In the genomic region with DNA sequence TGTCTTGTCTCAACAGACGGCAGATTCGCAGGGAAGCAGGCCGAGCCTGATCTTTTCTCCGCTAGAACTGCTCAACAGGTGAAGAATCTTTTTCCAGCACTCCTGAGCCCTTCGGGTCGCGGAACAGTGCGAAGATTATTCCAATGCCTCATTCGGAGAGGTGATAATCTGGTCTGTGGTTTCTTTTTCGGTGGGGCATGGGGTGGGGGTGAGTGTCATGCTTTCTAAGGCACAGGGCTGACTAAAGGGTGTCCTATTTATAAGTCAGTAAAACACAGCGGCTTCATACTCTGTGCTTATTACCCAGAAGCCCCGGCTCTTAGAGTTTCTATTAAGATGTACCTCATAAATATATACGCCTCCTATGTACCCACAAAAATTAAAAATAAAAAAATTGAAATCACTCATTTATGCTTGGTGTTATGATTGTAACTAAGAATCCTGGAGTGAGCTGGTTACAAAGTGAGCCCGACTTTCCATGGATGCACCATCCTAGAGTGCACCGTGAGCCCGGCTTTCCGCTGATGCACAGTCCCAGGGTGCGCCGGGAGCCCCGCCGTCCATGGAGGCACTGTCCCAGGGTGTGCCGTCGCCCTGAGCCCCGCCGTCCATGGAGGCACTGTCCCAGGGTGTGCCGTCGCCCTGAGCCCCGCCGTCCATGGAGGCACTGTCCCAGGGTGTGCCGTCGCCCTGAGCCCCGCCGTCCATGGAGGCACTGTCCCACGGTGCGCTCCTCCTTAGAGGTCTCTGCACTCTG, we compare ENCODE assay signal across 29 cellular contexts.
"Had no signal": no experiment of that assay in that cellular context is flagged by ENCODE, and none has a peak within 500 bp of the region (broad histone marks: within the 10 kb centered on the region; RNA-seq: fewer than 3 reads in every experiment).

No MANE protein-coding gene starts in this region.

- H3K4me3 ChIP-seq: pancreas, prostate gland, right lobe of liver, sigmoid colon, skin epidermis, smooth muscle cell, spleen, stomach, thoracic aorta, thyroid gland, tibial nerve, upper lobe of left lung, vagina had no signal

- ATAC-seq: naive thymus-derived CD8-positive, alpha-beta T cell; natural killer cell treated with Interleukin-12 subunit alpha and Interleukin-12 subunit beta and Interleukin-15 and Interleukin-18, amount 100 ng/mL, for 72 hours; pancreas; right cardiac atrium; right lobe of liver; stimulated activated effector memory CD8-positive, alpha-beta T cell treated with anti-CD3 and anti-CD28 coated beads, Interleukin-12 subunit alpha, Interleukin-12 subunit beta, amount 100 ng/mL, for 72 hours; stimulated activated naive B cell treated with anti-CD40 and anti-IgM and Interleukin-4, amounts not matched to agents 10 μg/mL and 1 μg/mL and 100 μg/mL, for 72 hours had no signal

- DNase-seq: naive thymus-derived CD8-positive, alpha-beta T cell; nephron progenitor cell; nucleus accumbens; pancreas; right cardiac atrium; right lobe of liver; sigmoid colon; spleen; stimulated activated CD4-positive, alpha-beta T cell treated with anti-CD3 and anti-CD28 coated beads, Interleukin-12 subunit alpha, Interleukin-12 subunit beta, amount 100 ng/mL, for 4 hours; stimulated activated CD4-positive, alpha-beta T cell treated with anti-CD3 and anti-CD28 coated beads, Interleukin-2, amount 100 ng/mL, for 24 hours; stimulated activated CD4-positive, alpha-beta T cell treated with anti-CD3 and anti-CD28 coated beads, Interleukin-2, amount 100 ng/mL, for 48 hours; stimulated activated CD4-positive, alpha-beta T cell treated with anti-CD3 and anti-CD28 coated beads, Interleukin-4, amount 100 ng/mL, for 24 hours; stimulated activated naive B cell treated with anti-CD40 and anti-IgM and Interleukin-4, amounts not matched to agents 10 μg/mL and 1 μg/mL and 100 μg/mL, for 72 hours; stimulated activated naive CD4-positive, alpha-beta T cell treated with Interleukin-2 at 50 U/mL for 16 hours; stomach; thyroid gland; trophoblast cell had no signal

- H3K9me3 ChIP-seq: neutrophil, pancreas, prostate gland, right lobe of liver, sigmoid colon, spleen, stomach, thoracic aorta, thyroid gland, tibial nerve, upper lobe of left lung, vagina had no signal

- H3K9me3 Mint-ChIP-seq: naive thymus-derived CD8-positive, alpha-beta T cell; natural killer cell treated with Interleukin-12 subunit alpha and Interleukin-12 subunit beta and Interleukin-15 and Interleukin-18, amount 100 ng/mL, for 72 hours; nephron progenitor cell; neural crest cell; stimulated activated effector memory CD8-positive, alpha-beta T cell treated with anti-CD3 and anti-CD28 coated beads, Interleukin-12 subunit alpha, Interleukin-12 subunit beta, amount 100 ng/mL, for 72 hours; stimulated activated naive B cell treated with anti-CD40 and anti-IgM and Interleukin-4, amounts not matched to agents 10 μg/mL and 1 μg/mL and 100 μg/mL, for 72 hours; stimulated activated naive CD8-positive, alpha-beta T cell treated with anti-CD3 and anti-CD28 coated beads, Interleukin-15, Interleukin-2, amounts not matched to agents 100 ng/mL and 50 ng/mL, for 24 hours had no signal

- H3K4me1 ChIP-seq: pancreas, prostate gland, sigmoid colon, spleen, stomach, thyroid gland, tibial nerve, vagina had no signal

- H3K4me2 ChIP-seq: smooth muscle cell had no signal

- H3K36me3 Mint-ChIP-seq: natural killer cell treated with Interleukin-12 subunit alpha and Interleukin-12 subunit beta and Interleukin-15 and Interleukin-18, amount 100 ng/mL, for 72 hours; stimulated activated effector memory CD8-positive, alpha-beta T cell treated with anti-CD3 and anti-CD28 coated beads, Interleukin-12 subunit alpha, Interleukin-12 subunit beta, amount 100 ng/mL, for 72 hours had no signal

- H3K27ac Mint-ChIP-seq: natural killer cell treated with Interleukin-12 subunit alpha and Interleukin-12 subunit beta and Interleukin-15 and Interleukin-18, amount 100 ng/mL, for 72 hours; nephron progenitor cell; stimulated activated effector memory CD8-positive, alpha-beta T cell treated with anti-CD3 and anti-CD28 coated beads, Interleukin-12 subunit alpha, Interleukin-12 subunit beta, amount 100 ng/mL, for 72 hours; stimulated activated naive B cell treated with anti-CD40 and anti-IgM and Interleukin-4, amounts not matched to agents 10 μg/mL and 1 μg/mL and 100 μg/mL, for 72 hours; stimulated activated naive CD8-positive, alpha-beta T cell treated with anti-CD3 and anti-CD28 coated beads, Interleukin-15, Interleukin-2, amounts not matched to agents 100 ng/mL and 50 ng/mL, for 24 hours had no signal

- H3K27ac ChIP-seq: neutrophil, pancreas, prostate gland, right lobe of liver, sigmoid colon, skin epidermis, spleen, stomach, thoracic aorta, thyroid gland, tibial nerve, upper lobe of left lung, vagina had no signal

- H3K27me3 Mint-ChIP-seq: naive thymus-derived CD8-positive, alpha-beta T cell; natural killer cell treated with Interleukin-12 subunit alpha and Interleukin-12 subunit beta and Interleukin-15 and Interleukin-18, amount 100 ng/mL, for 72 hours; stimulated activated naive B cell treated with anti-CD40 and anti-IgM and Interleukin-4, amounts not matched to agents 10 μg/mL and 1 μg/mL and 100 μg/mL, for 72 hours; stimulated activated naive CD8-positive, alpha-beta T cell treated with anti-CD3 and anti-CD28 coated beads, Interleukin-15, Interleukin-2, amounts not matched to agents 100 ng/mL and 50 ng/mL, for 24 hours had no signal

- H3K4me3 Mint-ChIP-seq: naive thymus-derived CD8-positive, alpha-beta T cell; natural killer cell treated with Interleukin-12 subunit alpha and Interleukin-12 subunit beta and Interleukin-15 and Interleukin-18, amount 100 ng/mL, for 72 hours; nephron progenitor cell; neural crest cell; stimulated activated effector memory CD8-positive, alpha-beta T cell treated with anti-CD3 and anti-CD28 coated beads, Interleukin-12 subunit alpha, Interleukin-12 subunit beta, amount 100 ng/mL, for 72 hours; stimulated activated naive B cell treated with anti-CD40 and anti-IgM and Interleukin-4, amounts not matched to agents 10 μg/mL and 1 μg/mL and 100 μg/mL, for 72 hours; stimulated activated naive CD8-positive, alpha-beta T cell treated with anti-CD3 and anti-CD28 coated beads, Interleukin-15, Interleukin-2, amounts not matched to agents 100 ng/mL and 50 ng/mL, for 24 hours had no signal

- H3K4me1 Mint-ChIP-seq: nephron progenitor cell; neural crest cell; stimulated activated naive B cell treated with anti-CD40 and anti-IgM and Interleukin-4, amounts not matched to agents 10 μg/mL and 1 μg/mL and 100 μg/mL, for 72 hours had no signal

- H3K27me3 ChIP-seq: neutrophil, pancreas, right lobe of liver, sigmoid colon, spleen, stomach, thyroid gland, tibial nerve, upper lobe of left lung, vagina had no signal

- H3K36me3 ChIP-seq: neutrophil, pancreas, prostate gland, right lobe of liver, sigmoid colon, thoracic aorta, thyroid gland, upper lobe of left lung, vagina had no signal
